Comparison of ENCODE assay signal across 1 cellular context in genomic region chr19:33032218-33032781, GRCh38.
TF ChIP-seq lines count a peak whose summit lies in the region.

No MANE protein-coding gene starts in this region.

TF ChIP-seq in WTC11, 78 proteins besides CTCF, POLR2A, EP300 and RAD21 (continued from another document):
- TF ChIP-seq ZNF219 (CRISPR knock-in tag; IDR thresholded peaks at IDR 0.05; ENCODE audit: borderline replicate concordance) (no peak), ZNF121 (CRISPR knock-in tag; IDR thresholded peaks at IDR 0.05) (no peak), STAT6 (CRISPR knock-in tag; conservative IDR thresholded peaks at IDR 0.05; ENCODE audit: low read depth) (no peak), SMAD4 (CRISPR knock-in tag; IDR thresholded peaks at IDR 0.05) (no peak)
